ENCODE assay signal across 17 cellular contexts in genomic region chr4:80037864-80038263, GRCh38. TPM values are rescaled to one million over a fixed set of nuclear protein-coding genes. Genes with fewer than 3 reads are reported as not detected.
DNase-seq lines count a peak whose midpoint lies in the region; ATAC-seq, FAIRE-seq and TF ChIP-seq lines count a peak whose summit lies in the region.
"Had no signal": no experiment of that assay in that cellular context is flagged by ENCODE, and none has a peak within 500 bp of the region (broad histone marks: within the 10 kb centered on the region; RNA-seq: fewer than 3 reads in every experiment).

No MANE protein-coding gene starts in this region.

- H2AFZ ChIP-seq in osteoblast (ENCODE audit: low read length) = no peak overlapping the region

- peaks cover 52% of the 10 kb centered on the region for H3K79me2 ChIP-seq in osteoblast (ENCODE audit: insufficient read depth, low read length)

- no peaks in the 10 kb centered on the region for H3K9me3 Mint-ChIP-seq in stimulated activated naive CD8-positive, alpha-beta T cell treated with anti-CD3 and anti-CD28 coated beads, Interleukin-15, Interleukin-2, amounts not matched to agents 100 ng/mL and 50 ng/mL, for 24 hours
- H3K9me3 Mint-ChIP-seq in stimulated activated naive CD8-positive, alpha-beta T cell treated with anti-CD3 and anti-CD28 coated beads, Interleukin-15, amount 100 ng/mL, for 72 hours = no peaks in the 10 kb centered on the region
- peaks cover 3% of the 10 kb centered on the region for H3K9me3 Mint-ChIP-seq in activated T-helper 1 cell treated with anti-CD3 and anti-CD28 coated beads, Interleukin-12 subunit alpha, Interleukin-12 subunit beta, Interleukin-2, Interleukin-4 antibody, amounts not matched to agents 30 ng/mL and 10 ng/mL and 1 ng/mL, durations not matched to agents 14 hours and 24 hours and 36 hours
- no peaks in the 10 kb centered on the region for H3K9me3 Mint-ChIP-seq in T-helper 2 cell treated with Interferon-gamma antibody and Interleukin-4, amounts not matched to agents 5 μg/mL and 100 μg/mL, for 36 hours

- no peak for ATAC-seq in stimulated activated naive CD8-positive, alpha-beta T cell treated with anti-CD3 and anti-CD28 coated beads, Interleukin-15, amount 100 ng/mL, for 72 hours
- no peak for ATAC-seq in GM18858 (IDR thresholded peaks at IDR 0.05; ENCODE audit: unreplicated experiment)
- ATAC-seq: foreskin keratinocyte had no signal

- H3K27me3 ChIP-seq in osteoblast (ENCODE audit: insufficient read depth, low read length) (no peaks in the 10 kb centered on the region), vagina (no peaks in the 10 kb centered on the region)
- H3K27me3 ChIP-seq: foreskin keratinocyte, ovary had no signal

- no peak for TF ChIP-seq POLR2A in vagina (IDR thresholded peaks at IDR 0.05)

- no peak for DNase-seq in stimulated activated naive CD8-positive, alpha-beta T cell treated with anti-CD3 and anti-CD28 coated beads, Interleukin-15, amount 100 ng/mL, for 72 hours
- DNase-seq in osteoblast (ENCODE audit: insufficient read length, low spot score, missing footprints) = no peak
- DNase-seq in vagina (ENCODE audit: extremely low spot score in 2 of 2) = no peak
- no peak for DNase-seq in activated T-helper 1 cell treated with anti-CD3 and anti-CD28 coated beads, Interleukin-12 subunit alpha, Interleukin-12 subunit beta, Interleukin-2, Interleukin-4 antibody, amounts not matched to agents 30 ng/mL and 10 ng/mL and 1 ng/mL, durations not matched to agents 14 hours and 24 hours and 36 hours (ENCODE audit: low spot score)
- no peak for DNase-seq in T-helper 2 cell treated with Interferon-gamma antibody and Interleukin-4, amounts not matched to agents 5 μg/mL and 100 μg/mL, for 36 hours (ENCODE audit: low spot score)
- DNase-seq: activated effector memory CD4-positive, alpha-beta T cell treated with anti-CD3 and anti-CD28 coated beads, Interleukin-2, amount 50 U/mL, for 16 hours; foreskin keratinocyte; GF-D8; mesendoderm; NCI-H1105; NCI-H2171 treated with DMSO at 0.1 percent for 48 hours; ovary; trophoblast cell had no signal

- no peak overlapping the region for H3K4me2 ChIP-seq in osteoblast (ENCODE audit: insufficient read depth, low read length)

- peak overlapping the region; percentile 26 for H3K27ac Mint-ChIP-seq in stimulated activated naive CD8-positive, alpha-beta T cell treated with anti-CD3 and anti-CD28 coated beads, Interleukin-15, Interleukin-2, amounts not matched to agents 100 ng/mL and 50 ng/mL, for 24 hours
- peak overlapping the region in 1 of 2 donors; percentile 71 for H3K27ac Mint-ChIP-seq in stimulated activated naive CD8-positive, alpha-beta T cell treated with anti-CD3 and anti-CD28 coated beads, Interleukin-15, amount 100 ng/mL, for 72 hours
- H3K27ac Mint-ChIP-seq in activated T-helper 1 cell treated with anti-CD3 and anti-CD28 coated beads, Interleukin-12 subunit alpha, Interleukin-12 subunit beta, Interleukin-2, Interleukin-4 antibody, amounts not matched to agents 30 ng/mL and 10 ng/mL and 1 ng/mL, durations not matched to agents 14 hours and 24 hours and 36 hours = no peak overlapping the region
- no peak overlapping the region for H3K27ac Mint-ChIP-seq in T-helper 2 cell treated with Interferon-gamma antibody and Interleukin-4, amounts not matched to agents 5 μg/mL and 100 μg/mL, for 36 hours

- H3K36me3 Mint-ChIP-seq in stimulated activated naive CD8-positive, alpha-beta T cell treated with anti-CD3 and anti-CD28 coated beads, Interleukin-15, Interleukin-2, amounts not matched to agents 100 ng/mL and 50 ng/mL, for 24 hours (ENCODE audit: low read depth) = peaks cover 17% of the 10 kb centered on the region
- peaks cover 36% of the 10 kb centered on the region for H3K36me3 Mint-ChIP-seq in activated T-helper 1 cell treated with anti-CD3 and anti-CD28 coated beads, Interleukin-12 subunit alpha, Interleukin-12 subunit beta, Interleukin-2, Interleukin-4 antibody, amounts not matched to agents 30 ng/mL and 10 ng/mL and 1 ng/mL, durations not matched to agents 14 hours and 24 hours and 36 hours (ENCODE audit: low read depth)
- peaks cover 31% of the 10 kb centered on the region for H3K36me3 Mint-ChIP-seq in T-helper 2 cell treated with Interferon-gamma antibody and Interleukin-4, amounts not matched to agents 5 μg/mL and 100 μg/mL, for 36 hours (ENCODE audit: low read depth)

- H4K20me1 ChIP-seq in osteoblast (ENCODE audit: insufficient read depth, low read length) = no peaks in the 10 kb centered on the region

- FAIRE-seq in endometrium (lab: Jason Lieb, UNC) = peak; percentile 85
- FAIRE-seq: K562 had no signal

- H3K9me3 ChIP-seq in osteoblast (ENCODE audit: low read depth, low read length) (no peaks in the 10 kb centered on the region), vagina (no peaks in the 10 kb centered on the region)
- H3K9me3 ChIP-seq: ovary had no signal

- H3K4me1 Mint-ChIP-seq in stimulated activated naive CD8-positive, alpha-beta T cell treated with anti-CD3 and anti-CD28 coated beads, Interleukin-15, Interleukin-2, amounts not matched to agents 100 ng/mL and 50 ng/mL, for 24 hours (ENCODE audit: low read depth) = peaks cover 16% of the 10 kb centered on the region
- peaks cover 20% of the 10 kb centered on the region for H3K4me1 Mint-ChIP-seq in stimulated activated naive CD8-positive, alpha-beta T cell treated with anti-CD3 and anti-CD28 coated beads, Interleukin-15, amount 100 ng/mL, for 72 hours
- peaks cover 50% of the 10 kb centered on the region for H3K4me1 Mint-ChIP-seq in activated T-helper 1 cell treated with anti-CD3 and anti-CD28 coated beads, Interleukin-12 subunit alpha, Interleukin-12 subunit beta, Interleukin-2, Interleukin-4 antibody, amounts not matched to agents 30 ng/mL and 10 ng/mL and 1 ng/mL, durations not matched to agents 14 hours and 24 hours and 36 hours (ENCODE audit: low read depth)
- H3K4me1 Mint-ChIP-seq in T-helper 2 cell treated with Interferon-gamma antibody and Interleukin-4, amounts not matched to agents 5 μg/mL and 100 μg/mL, for 36 hours (ENCODE audit: low read depth) = peaks cover 28% of the 10 kb centered on the region

- intact Hi-C loops in vagina (cut with DNase I) = no loop called here
- intact Hi-C loops in activated T-helper 1 cell treated with anti-CD3 and anti-CD28 coated beads, Interleukin-12 subunit alpha, Interleukin-12 subunit beta, Interleukin-2, Interleukin-4 antibody, amounts not matched to agents 30 ng/mL and 10 ng/mL and 1 ng/mL, durations not matched to agents 14 hours and 24 hours and 36 hours (cut with micrococcal nuclease) = loop anchor here (2.0 kb wide), 2 partner anchors 19 to 33 kb away; no protein-coding TSS in a partner anchor

- no peak overlapping the region for H3K4me3 Mint-ChIP-seq in stimulated activated naive CD8-positive, alpha-beta T cell treated with anti-CD3 and anti-CD28 coated beads, Interleukin-15, Interleukin-2, amounts not matched to agents 100 ng/mL and 50 ng/mL, for 24 hours
- H3K4me3 Mint-ChIP-seq in stimulated activated naive CD8-positive, alpha-beta T cell treated with anti-CD3 and anti-CD28 coated beads, Interleukin-15, amount 100 ng/mL, for 72 hours = no peak overlapping the region
- no peak overlapping the region for H3K4me3 Mint-ChIP-seq in activated T-helper 1 cell treated with anti-CD3 and anti-CD28 coated beads, Interleukin-12 subunit alpha, Interleukin-12 subunit beta, Interleukin-2, Interleukin-4 antibody, amounts not matched to agents 30 ng/mL and 10 ng/mL and 1 ng/mL, durations not matched to agents 14 hours and 24 hours and 36 hours
- H3K4me3 Mint-ChIP-seq in T-helper 2 cell treated with Interferon-gamma antibody and Interleukin-4, amounts not matched to agents 5 μg/mL and 100 μg/mL, for 36 hours = no peak overlapping the region

- H3K27ac ChIP-seq in osteoblast (ENCODE audit: low read depth, low read length) = peak overlapping the region; percentile 61
- H3K27ac ChIP-seq in vagina = peak overlapping the region; percentile 78
- H3K27ac ChIP-seq: foreskin keratinocyte had no signal

- peaks cover 34% of the 10 kb centered on the region for H3K36me3 ChIP-seq in osteoblast (ENCODE audit: insufficient read depth, low read length)
- H3K36me3 ChIP-seq in vagina = peaks cover 0 to 4% of the 10 kb centered on the region in 2 donors
- H3K36me3 ChIP-seq: ovary had no signal

- no peak for TF ChIP-seq CTCF in osteoblast (IDR thresholded peaks at IDR 0.05; ENCODE audit: extremely low read depth, low read depth, low read length)
- TF ChIP-seq CTCF in vagina (IDR thresholded peaks at IDR 0.05) = no peak

- no peaks in the 10 kb centered on the region for H3K27me3 Mint-ChIP-seq in stimulated activated naive CD8-positive, alpha-beta T cell treated with anti-CD3 and anti-CD28 coated beads, Interleukin-15, Interleukin-2, amounts not matched to agents 100 ng/mL and 50 ng/mL, for 24 hours
- H3K27me3 Mint-ChIP-seq in stimulated activated naive CD8-positive, alpha-beta T cell treated with anti-CD3 and anti-CD28 coated beads, Interleukin-15, amount 100 ng/mL, for 72 hours = no peaks in the 10 kb centered on the region
- no peaks in the 10 kb centered on the region for H3K27me3 Mint-ChIP-seq in activated T-helper 1 cell treated with anti-CD3 and anti-CD28 coated beads, Interleukin-12 subunit alpha, Interleukin-12 subunit beta, Interleukin-2, Interleukin-4 antibody, amounts not matched to agents 30 ng/mL and 10 ng/mL and 1 ng/mL, durations not matched to agents 14 hours and 24 hours and 36 hours (ENCODE audit: insufficient read depth)
- H3K27me3 Mint-ChIP-seq in T-helper 2 cell treated with Interferon-gamma antibody and Interleukin-4, amounts not matched to agents 5 μg/mL and 100 μg/mL, for 36 hours (ENCODE audit: low read depth) = no peaks in the 10 kb centered on the region

- peaks cover 14% of the 10 kb centered on the region for H3K4me1 ChIP-seq in osteoblast (ENCODE audit: insufficient read depth, low read length)
- peaks cover 20% of the 10 kb centered on the region for H3K4me1 ChIP-seq in vagina
- H3K4me1 ChIP-seq: foreskin keratinocyte had no signal

- no peak overlapping the region for H3K4me3 ChIP-seq in osteoblast (ENCODE audit: insufficient read depth, low read length)
- no peak overlapping the region for H3K4me3 ChIP-seq in vagina
- H3K4me3 ChIP-seq: K562, ovary had no signal

RNA-seq across cellular contexts. Expression of gene ANTXR2, which starts 35.2 kb away (rescaled TPM):
- total RNA-seq in osteoblast = 86.9 and 97.4 TPM in 2 replicates
- total RNA-seq in vagina = 64.6 TPM
- 24.9 and 29.8 TPM in 2 replicates for total RNA-seq in activated T-helper 1 cell treated with anti-CD3 and anti-CD28 coated beads, Interleukin-12 subunit alpha, Interleukin-12 subunit beta, Interleukin-2, Interleukin-4 antibody, amounts not matched to agents 30 ng/mL and 10 ng/mL and 1 ng/mL, durations not matched to agents 14 hours and 24 hours and 36 hours
